25 cellular contexts compared by ENCODE assay signal in the genomic region with DNA sequence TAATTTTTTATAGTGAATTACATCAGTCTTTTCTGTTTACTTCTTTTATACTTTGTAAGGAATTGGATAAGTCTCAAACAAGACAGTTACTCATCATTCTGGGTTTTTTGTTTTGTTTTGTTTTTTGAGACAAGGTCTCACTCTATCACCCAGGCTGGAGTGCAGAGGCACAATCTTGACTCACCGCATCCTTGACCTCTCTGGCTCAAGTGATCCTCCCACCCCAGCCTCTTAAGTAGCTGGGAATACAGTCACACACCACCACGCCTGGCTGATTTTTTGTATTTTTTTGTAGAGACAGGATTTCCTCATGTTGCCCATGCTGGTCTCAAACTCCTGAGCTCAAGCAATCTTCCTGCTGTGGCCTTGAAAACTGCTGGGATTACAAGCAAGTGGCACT.
DNase-seq lines count a peak whose midpoint lies in the region; ATAC-seq and TF ChIP-seq lines count a peak whose summit lies in the region.
"Had no signal": no experiment of that assay in that cellular context is flagged by ENCODE, and none has a peak within 500 bp of the region (broad histone marks: within the 10 kb centered on the region; RNA-seq: fewer than 3 reads in every experiment).

No MANE protein-coding gene starts in this region.

- no peak for TF ChIP-seq POLR2A in upper lobe of left lung (IDR thresholded peaks at IDR 0.05)

- H3K27ac ChIP-seq in upper lobe of left lung = no peak overlapping the region
- no peak overlapping the region for H3K27ac ChIP-seq in WERI-Rb-1
- H3K27ac ChIP-seq: esophagus muscularis mucosa, heart left ventricle, stomach had no signal

- TF ChIP-seq EP300 in upper lobe of left lung (IDR thresholded peaks at IDR 0.05) = no peak

- DNase-seq in H4 (ENCODE audit: low spot score) (peak; percentile 8), NCI-H524 treated with DMSO at 0.1 percent for 48 hours (lab: John Stamatoyannopoulos, UW) (peak; percentile 77), brain pericyte (ENCODE audit: low read depth, low spot score) (peak; percentile 40), left kidney (ENCODE audit: low read depth, low spot score) (peak; percentile 4), upper lobe of left lung (no peak), WERI-Rb-1 (no peak), NCI-H1048 (lab: John Stamatoyannopoulos, UW) (no peak), mucosa of descending colon (no peak)
- DNase-seq: activated CD4-positive, alpha-beta memory T cell treated with anti-CD3 and anti-CD28 coated beads, Interleukin-2, amount 10 ng/mL, durations not matched to agents 7 days and 5 days; activated CD4-positive, CD25-positive, alpha-beta regulatory T cell; activated naive CD4-positive, alpha-beta T cell; activated T-cell treated with anti-CD3 and anti-CD28 coated beads, Interleukin-2, amount 50 U/mL, for 1 hour; amygdala; CD8-positive, alpha-beta memory T cell; cerebellar nuclear complex; effector CD4-positive, alpha-beta T cell; H9; heart left ventricle; NCI-H1417; nucleus accumbens; stimulated activated CD4-positive, alpha-beta T cell treated with anti-CD3 and anti-CD28 coated beads, Interleukin-12 subunit alpha, Interleukin-12 subunit beta, amount 100 ng/mL, for 4 hours; stomach; T-helper 2 cell; trophoblast cell had no signal

- H3K4me1 ChIP-seq in upper lobe of left lung = no peaks in the 10 kb centered on the region
- no peaks in the 10 kb centered on the region for H3K4me1 ChIP-seq in mucosa of descending colon (ENCODE audit: low read depth)
- H3K4me1 ChIP-seq: esophagus muscularis mucosa, heart left ventricle, stomach had no signal

- H3K9me3 ChIP-seq in upper lobe of left lung (no peaks in the 10 kb centered on the region), WERI-Rb-1 (ENCODE audit: severe bottlenecking) (no peaks in the 10 kb centered on the region), mucosa of descending colon (no peaks in the 10 kb centered on the region)

- WGBS in upper lobe of left lung, 2 donors = 73 to 78% methylated on average over 2 of the region's 2 CpGs

- H3K36me3 ChIP-seq in upper lobe of left lung (no peaks in the 10 kb centered on the region), WERI-Rb-1 (no peaks in the 10 kb centered on the region), mucosa of descending colon (ENCODE audit: low read depth) (no peaks in the 10 kb centered on the region)
- H3K36me3 ChIP-seq: esophagus muscularis mucosa, heart left ventricle, stomach had no signal

- TF ChIP-seq CTCF in upper lobe of left lung (IDR thresholded peaks at IDR 0.05) = no peak
- TF ChIP-seq CTCF in WERI-Rb-1 (IDR thresholded peaks at IDR 0.05; ENCODE audit: low read depth, low read length) = no peak
- TF ChIP-seq CTCF in mucosa of descending colon (IDR thresholded peaks at IDR 0.05) = no peak

- ATAC-seq in upper lobe of left lung (ENCODE audit: low FRiP score in 2 of 2) (no peak), mucosa of descending colon (no peak)
- ATAC-seq: heart left ventricle had no signal

- H3K27me3 ChIP-seq in upper lobe of left lung = no peaks in the 10 kb centered on the region
- no peaks in the 10 kb centered on the region for H3K27me3 ChIP-seq in WERI-Rb-1 (ENCODE audit: insufficient read depth, low read depth, severe bottlenecking)
- H3K27me3 ChIP-seq: esophagus muscularis mucosa, heart left ventricle, stomach had no signal

- H3K4me3 ChIP-seq in upper lobe of left lung (no peak overlapping the region), WERI-Rb-1 (ENCODE audit: low read depth, low read length) (no peak overlapping the region), mucosa of descending colon (no peak overlapping the region)
- H3K4me3 ChIP-seq: esophagus muscularis mucosa, heart left ventricle, stomach had no signal

- intact Hi-C loops in mucosa of descending colon (cut with DNase I, micrococcal nuclease) = no loop called here

Comparison
In these comparisons a context has a peak if more than half of its experiments do, and no peak if none do; other contexts are left out.
1. DNase-seq: peak in H4 (single experiment), NCI-H524 treated with DMSO at 0.1 percent for 48 hours (single experiment), brain pericyte (single experiment) and left kidney (single experiment); none in upper lobe of left lung (0 of 2), WERI-Rb-1 (single experiment), NCI-H1048 (single experiment) and mucosa of descending colon (0 of 3).